Comparison of ENCODE assay signal across 32 cellular contexts in genomic region chr1:12799730-12800129, GRCh38. TPM values are rescaled to one million over a fixed set of nuclear protein-coding genes. Genes with fewer than 3 reads are reported as not detected.
"Had no signal": no experiment of that assay in that cellular context is flagged by ENCODE, and none has a peak within 500 bp of the region (broad histone marks: within the 10 kb centered on the region; RNA-seq: fewer than 3 reads in every experiment).

No MANE protein-coding gene starts in this region.

- ATAC-seq: activated CD8-positive, alpha-beta T cell treated with anti-CD3 and anti-CD28 coated beads for 36 hours; activated naive CD4-positive, alpha-beta T cell treated with anti-CD3 and anti-CD28 coated beads, Interleukin-2, amount 50 U/mL, for 72 hours; activated T-cell treated with anti-CD3 and anti-CD28 coated beads, Interleukin-2, amount 50 U/mL, for 4 hours; activated T-cell treated with anti-CD3 and anti-CD28 coated beads, Interleukin-2, amount 50 U/mL, for 72 hours; activated T-helper 17 cell treated with anti-CD3 and anti-CD28 coated beads, Interleukin-2, amount 50 U/mL, for 72 hours; body of pancreas had no signal

- FAIRE-seq: astrocyte, colon, TTC549 had no signal

- DNase-seq: activated B cell treated with CpG ODN at 0.5 μM for 24 hours; activated CD4-positive, alpha-beta memory T cell treated with anti-CD3 and anti-CD28 coated beads for 36 hours; activated CD4-positive, alpha-beta T cell treated with anti-CD3 and anti-CD28 coated beads for 4 hours; activated CD4-positive, alpha-beta T cell treated with anti-CD3 and anti-CD28 coated beads, Interleukin-2, amount 10 ng/mL, durations not matched to agents 24 days and 14 days; activated CD4-positive, alpha-beta T cell treated with anti-CD3 and anti-CD28 coated beads, Interleukin-2, amount 50 U/mL, for 1 hour; activated CD4-positive, alpha-beta T cell treated with anti-CD3 and anti-CD28 coated beads, Interleukin-2, amount 50 U/mL, for 4 hours; activated CD4-positive, CD25-positive, alpha-beta regulatory T cell treated with anti-CD3 and anti-CD28 coated beads, Interleukin-2, amount 50 U/mL, for 72 hours; activated CD8-positive, alpha-beta memory T cell treated with anti-CD3 and anti-CD28 coated beads, Interleukin-2, amount 50 U/mL, for 4 hours; activated CD8-positive, alpha-beta T cell treated with anti-CD3 and anti-CD28 coated beads for 36 hours; activated effector memory CD4-positive, alpha-beta T cell treated with anti-CD3 and anti-CD28 coated beads, Interleukin-2, amount 50 U/mL, for 16 hours; activated gamma-delta T cell treated with Interleukin-2 at 50 U/mL for 16 hours; activated naive CD4-positive, alpha-beta T cell; activated naive CD4-positive, alpha-beta T cell treated with anti-CD3 and anti-CD28 coated beads for 36 hours; activated naive CD4-positive, alpha-beta T cell treated with anti-CD3 and anti-CD28 coated beads, Interleukin-2, amount 50 U/mL, for 16 hours; activated naive CD8-positive, alpha-beta T cell treated with anti-CD3 and anti-CD28 coated beads for 36 hours; activated T-cell treated with anti-CD3 and anti-CD28 coated beads for 4 hours; activated T-cell treated with anti-CD3 and anti-CD28 coated beads, Interleukin-2, amount 50 U/mL, for 1 hour; activated T-cell treated with anti-CD3 and anti-CD28 coated beads, Interleukin-2, amount 50 U/mL, for 4 hours; activated T-cell treated with anti-CD3 and anti-CD28 coated beads, Interleukin-2, amount 50 U/mL, for 72 hours; adrenal gland; amniotic stem cell; aorta; body of pancreas; brain microvascular endothelial cell; central memory CD4-positive, alpha-beta T cell; T-helper 2 cell; T-helper 9 cell had no signal

RNA-seq across cellular contexts. Expression of gene PRAMEF1, which starts 8.5 kb away (rescaled TPM):
- polyA plus RNA-seq: adrenal gland, aorta had no signal

RNA-seq across cellular contexts. Expression of gene PRAMEF12, which starts 26.2 kb away (rescaled TPM):
- polyA plus RNA-seq: adrenal gland, aorta had no signal

RNA-seq across cellular contexts. Expression of gene PRAMEF11, which starts 31.5 kb away (rescaled TPM):
- polyA plus RNA-seq: adrenal gland, aorta had no signal

RNA-seq across cellular contexts. Expression of gene HNRNPCL1, which starts 48.8 kb away (rescaled TPM):
- polyA plus RNA-seq: adrenal gland, aorta had no signal

RNA-seq across cellular contexts. Expression of gene CFAP107, which starts 53.7 kb away (rescaled TPM):
- polyA plus RNA-seq: adrenal gland, aorta had no signal
